ENCODE assay signal across 15 cellular contexts in genomic region chr5:67900515-67900914, GRCh38.
"Had no signal": no experiment of that assay in that cellular context is flagged by ENCODE, and none has a peak within 500 bp of the region (broad histone marks: within the 10 kb centered on the region; RNA-seq: fewer than 3 reads in every experiment).

No MANE protein-coding gene starts in this region.

- ATAC-seq: esophagus mucosa; left ventricle myocardium superior; pancreas; stimulated activated naive B cell treated with anti-CD40 and anti-IgM and Interleukin-4, amounts not matched to agents 10 μg/mL and 1 μg/mL and 100 μg/mL, for 72 hours had no signal

- H3K36me3 Mint-ChIP-seq: type B pancreatic cell had no signal

- DNase-seq: activated CD4-positive, alpha-beta T cell treated with anti-CD3 and anti-CD28 coated beads, Interleukin-2, amount 50 U/mL, for 1 hour; activated CD4-positive, CD25-positive, alpha-beta regulatory T cell; activated naive CD4-positive, alpha-beta T cell treated with anti-CD3 and anti-CD28 coated beads, Interleukin-2, amount 50 U/mL, for 16 hours; activated T-cell treated with anti-CD3 and anti-CD28 coated beads for 4 hours; foreskin melanocyte; heart right ventricle; kidney; left ventricle myocardium superior; pancreas; spleen; stimulated activated CD4-positive, alpha-beta T cell treated with anti-CD3 and anti-CD28 coated beads, Interleukin-1b, Interleukin-23, amount 100 ng/mL, for 48 hours; stimulated activated naive B cell treated with anti-CD40 and anti-IgM and Interleukin-4, amounts not matched to agents 10 μg/mL and 1 μg/mL and 100 μg/mL, for 72 hours; substantia nigra had no signal

- H3K27me3 Mint-ChIP-seq: stimulated activated naive B cell treated with anti-CD40 and anti-IgM and Interleukin-4, amounts not matched to agents 10 μg/mL and 1 μg/mL and 100 μg/mL, for 72 hours had no signal

- H3K27me3 ChIP-seq: heart right ventricle, pancreas, spleen had no signal

- H3K4me3 Mint-ChIP-seq: stimulated activated naive B cell treated with anti-CD40 and anti-IgM and Interleukin-4, amounts not matched to agents 10 μg/mL and 1 μg/mL and 100 μg/mL, for 72 hours; type B pancreatic cell had no signal

- H3K4me3 ChIP-seq: heart right ventricle, pancreas, spleen had no signal

- H3K4me1 ChIP-seq: pancreas had no signal

- H3K9me3 ChIP-seq: pancreas had no signal

- H3K27ac ChIP-seq: heart right ventricle, pancreas, spleen had no signal

- H3K27ac Mint-ChIP-seq: stimulated activated naive B cell treated with anti-CD40 and anti-IgM and Interleukin-4, amounts not matched to agents 10 μg/mL and 1 μg/mL and 100 μg/mL, for 72 hours; type B pancreatic cell had no signal

- H3K36me3 ChIP-seq: heart right ventricle, pancreas, spleen had no signal
